ENCODE assay signal across 1 cellular context in the genomic region with DNA sequence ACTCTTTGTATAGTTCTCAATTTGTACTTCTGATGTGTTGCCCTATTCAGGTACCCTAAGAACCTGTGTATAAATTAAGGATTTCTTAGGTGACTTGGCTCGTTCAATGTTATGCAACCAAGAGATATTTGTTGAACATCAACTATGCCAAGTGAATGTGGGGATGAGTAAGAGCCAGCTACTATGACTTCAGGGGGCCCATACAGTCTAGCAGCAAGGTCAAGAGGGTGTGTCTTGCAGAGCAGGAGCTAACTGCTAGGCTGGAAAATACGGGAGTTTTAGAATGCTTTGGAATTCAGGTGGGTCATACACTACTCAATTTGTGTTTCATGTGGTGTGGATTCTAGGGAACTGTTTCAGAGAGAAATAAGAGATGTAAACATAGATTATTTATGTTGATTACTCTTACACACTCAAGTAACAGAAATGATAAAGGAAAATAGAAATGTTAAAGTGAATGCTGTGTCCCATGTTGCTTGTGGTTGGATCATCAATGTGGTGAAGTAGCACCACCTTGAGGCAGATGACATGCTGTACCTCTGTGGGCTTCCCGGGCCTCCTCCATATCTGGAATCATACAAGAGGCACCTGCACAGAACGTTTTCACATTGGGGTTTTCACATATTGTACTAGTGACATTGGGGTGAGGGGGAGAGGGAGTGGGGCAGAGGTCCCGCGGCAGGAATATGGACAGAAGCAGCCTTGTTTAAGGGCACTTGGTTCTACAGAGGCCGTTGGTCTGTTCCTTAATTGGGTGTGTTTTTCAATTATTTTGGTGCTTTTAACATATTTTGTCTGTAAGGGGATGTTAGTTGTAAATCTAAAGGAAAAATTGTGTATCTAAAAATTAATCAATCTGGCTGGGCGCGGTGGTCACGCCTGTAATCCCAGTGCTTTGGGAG.
TF ChIP-seq lines count a peak whose summit lies in the region.

No MANE protein-coding gene starts in this region.

TF ChIP-seq in WTC11, 78 proteins besides CTCF, POLR2A, EP300 and RAD21 (continued from another document):
- TF ChIP-seq HMGXB4 (CRISPR knock-in tag; IDR thresholded peaks at IDR 0.05) (no peak), ZNF138 (CRISPR knock-in tag; conservative IDR thresholded peaks at IDR 0.05) (no peak), MAX (CRISPR knock-in tag; IDR thresholded peaks at IDR 0.05) (no peak)
- TF ChIP-seq, protein P1, sequence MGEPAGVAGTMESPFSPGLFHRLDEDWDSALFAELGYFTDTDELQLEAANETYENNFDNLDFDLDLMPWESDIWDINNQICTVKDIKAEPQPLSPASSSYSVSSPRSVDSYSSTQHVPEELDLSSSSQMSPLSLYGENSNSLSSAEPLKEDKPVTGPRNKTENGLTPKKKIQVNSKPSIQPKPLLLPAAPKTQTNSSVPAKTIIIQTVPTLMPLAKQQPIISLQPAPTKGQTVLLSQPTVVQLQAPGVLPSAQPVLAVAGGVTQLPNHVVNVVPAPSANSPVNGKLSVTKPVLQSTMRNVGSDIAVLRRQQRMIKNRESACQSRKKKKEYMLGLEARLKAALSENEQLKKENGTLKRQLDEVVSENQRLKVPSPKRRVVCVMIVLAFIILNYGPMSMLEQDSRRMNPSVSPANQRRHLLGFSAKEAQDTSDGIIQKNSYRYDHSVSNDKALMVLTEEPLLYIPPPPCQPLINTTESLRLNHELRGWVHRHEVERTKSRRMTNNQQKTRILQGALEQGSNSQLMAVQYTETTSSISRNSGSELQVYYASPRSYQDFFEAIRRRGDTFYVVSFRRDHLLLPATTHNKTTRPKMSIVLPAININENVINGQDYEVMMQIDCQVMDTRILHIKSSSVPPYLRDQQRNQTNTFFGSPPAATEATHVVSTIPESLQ (CRISPR knock-in tag; IDR thresholded peaks at IDR 0.05) = no peak
TF ChIP-seq in WTC11: peak in this region for 0.
